Comparison of ENCODE assay signal across 12 cellular contexts in genomic region chr19:16886305-16886880, GRCh38. TPM values are rescaled to one million over a fixed set of nuclear protein-coding genes. Genes with fewer than 3 reads are reported as not detected.
DNase-seq lines count a peak whose midpoint lies in the region; ATAC-seq and TF ChIP-seq lines count a peak whose summit lies in the region.
"Had no signal": no experiment of that assay in that cellular context is flagged by ENCODE, and none has a peak within 500 bp of the region (broad histone marks: within the 10 kb centered on the region; RNA-seq: fewer than 3 reads in every experiment).

No MANE protein-coding gene starts in this region.

- peaks cover 41% of the 10 kb centered on the region for H3K27me3 ChIP-seq in gastroesophageal sphincter
- H3K27me3 ChIP-seq in psoas muscle (ENCODE audit: insufficient read depth in 3 of 3, low read length in 2 of 3): peaks cover 0 to 9% (median 3%) of the 10 kb centered on the region in 3 donors

- H3K27me3 Mint-ChIP-seq in activated T-cell treated with anti-CD3 and anti-CD28 coated beads, Interleukin-2, amount 50 U/mL, for 24 hours: peaks cover 28% of the 10 kb centered on the region

- DNase-seq in Daoy (ENCODE audit: low read depth) (peak; percentile 84), SHP77 treated with DMSO at 0.1 percent for 48 hours (lab: John Stamatoyannopoulos, UW) (peak; percentile 42), psoas muscle (peak; percentile 55 to 78), superior temporal gyrus (ENCODE audit: extremely low spot score) (no peak), head of caudate nucleus (no peak)
- no peak for DNase-seq in activated T-cell treated with anti-CD3 and anti-CD28 coated beads, Interleukin-2, amount 50 U/mL, for 24 hours
- DNase-seq: activated CD8-positive, alpha-beta T cell treated with anti-CD3 and anti-CD28 coated beads, Interleukin-2, amount 10 ng/mL, durations not matched to agents 7 days and 5 days; NCI-H187; nucleus accumbens; SIG-M5 had no signal

- H3K9me3 Mint-ChIP-seq in activated T-cell treated with anti-CD3 and anti-CD28 coated beads, Interleukin-2, amount 50 U/mL, for 24 hours: peaks cover 14% of the 10 kb centered on the region

- peaks cover 0 to 16% (median 0%) of the 10 kb centered on the region in 3 donors for H3K4me1 ChIP-seq in gastroesophageal sphincter
- H3K4me1 ChIP-seq in psoas muscle: no peaks in the 10 kb centered on the region

- intact Hi-C loops in psoas muscle (cut with DNase I) (no loop called here), head of caudate nucleus (cut with DNase I) (no loop called here)

- H3K36me3 Mint-ChIP-seq in activated T-cell treated with anti-CD3 and anti-CD28 coated beads, Interleukin-2, amount 50 U/mL, for 24 hours (ENCODE audit: low read depth): peaks cover 7% of the 10 kb centered on the region

- H3K27ac ChIP-seq in gastroesophageal sphincter (peak overlapping the region in 2 of 4 donors; percentile 60 to 71), psoas muscle (peak overlapping the region; percentile 61)

- peaks cover 0 to 19% (median 0%) of the 10 kb centered on the region in 3 donors for H3K9me3 ChIP-seq in gastroesophageal sphincter
- peaks cover 7% of the 10 kb centered on the region for H3K9me3 ChIP-seq in psoas muscle

- H3K4me3 Mint-ChIP-seq in activated T-cell treated with anti-CD3 and anti-CD28 coated beads, Interleukin-2, amount 50 U/mL, for 24 hours: no peak overlapping the region
- H3K4me3 Mint-ChIP-seq: activated CD8-positive, alpha-beta T cell treated with anti-CD3 and anti-CD28 coated beads, Interleukin-2, amount 10 ng/mL, durations not matched to agents 7 days and 5 days had no signal

- WGBS in gastroesophageal sphincter (ENCODE audit: low coverage in 1 of 2), 2 donors: 67 to 73% methylated on average over 3 to 18 of the region's 20 CpGs
- WGBS in psoas muscle, 3 donors: 56 to 68% (median 56%) methylated on average over 20 of the region's 20 CpGs

- TF ChIP-seq EP300 in gastroesophageal sphincter (IDR thresholded peaks at IDR 0.05): no peak

- H3K27ac Mint-ChIP-seq in activated T-cell treated with anti-CD3 and anti-CD28 coated beads, Interleukin-2, amount 50 U/mL, for 24 hours: no peak overlapping the region
- H3K27ac Mint-ChIP-seq: activated CD8-positive, alpha-beta T cell treated with anti-CD3 and anti-CD28 coated beads, Interleukin-2, amount 10 ng/mL, durations not matched to agents 7 days and 5 days had no signal

- H3K4me3 ChIP-seq in gastroesophageal sphincter (no peak overlapping the region), psoas muscle (no peak overlapping the region)

- ATAC-seq in gastroesophageal sphincter (peak; percentile 72), psoas muscle (peak; percentile 38 to 54 (median 50)), GM18502 (IDR thresholded peaks at IDR 0.05; ENCODE audit: poor library complexity, unreplicated experiment) (no peak)
- ATAC-seq: activated CD8-positive, alpha-beta T cell treated with anti-CD3 and anti-CD28 coated beads, Interleukin-2, amount 10 ng/mL, durations not matched to agents 7 days and 5 days had no signal

- peaks cover 7% of the 10 kb centered on the region for H3K4me1 Mint-ChIP-seq in activated T-cell treated with anti-CD3 and anti-CD28 coated beads, Interleukin-2, amount 50 U/mL, for 24 hours (ENCODE audit: low read depth)

- TF ChIP-seq CTCF in gastroesophageal sphincter (IDR thresholded peaks at IDR 0.05) (no peak), psoas muscle (IDR thresholded peaks at IDR 0.05) (no peak)

- H3K36me3 ChIP-seq in gastroesophageal sphincter (no peaks in the 10 kb centered on the region), psoas muscle (ENCODE audit: insufficient read depth in 1 of 2, low read depth in 1 of 2) (no peaks in the 10 kb centered on the region)

- no peak for TF ChIP-seq POLR2A in gastroesophageal sphincter (IDR thresholded peaks at IDR 0.05)

RNA-seq across cellular contexts. Expression of gene F2RL3, which starts 2.4 kb away (rescaled TPM):
- 2.9 and 7.0 TPM in 2 replicates for total RNA-seq in Daoy (2014; rRNA removed; shearing (Covaris generic))
- total RNA-seq in gastroesophageal sphincter (1 to 10 TPM; 2.3 to 5.1 (median 2.7) TPM), psoas muscle (1 to 10 TPM in 2 of 4 donors, under 1 TPM in 2; 0.27 to 3.7 (median 0.86) TPM)
- polyA plus RNA-seq in psoas muscle: 1 to 10 TPM; 1.4 to 4.5 (median 2.0) TPM

RNA-seq across cellular contexts. Expression of gene SIN3B, which starts 57.2 kb away (rescaled TPM):
- 14.3 and 16.5 TPM in 2 replicates for total RNA-seq in Daoy (2014; rRNA removed; shearing (Covaris generic))
- total RNA-seq in gastroesophageal sphincter: 10 to 100 TPM; 19.7 to 55.7 (median 45.8) TPM
- total RNA-seq in psoas muscle: 10 to 100 TPM; 18.0 to 23.8 (median 20.4) TPM
- polyA plus RNA-seq in psoas muscle: 10 to 100 TPM; 11.8 to 16.7 (median 12.5) TPM

Comparison
In these comparisons a context has a peak if more than half of its experiments do, and no peak if none do; other contexts are left out.
1. DNase-seq: peak in Daoy (single experiment), SHP77 treated with DMSO at 0.1 percent for 48 hours (single experiment) and psoas muscle (2 of 2); none in superior temporal gyrus (single experiment), head of caudate nucleus (0 of 42) and activated T-cell treated with anti-CD3 and anti-CD28 coated beads, Interleukin-2, amount 50 U/mL, for 24 hours (single experiment).